1 cellular context compared by ENCODE assay signal in the genomic region with DNA sequence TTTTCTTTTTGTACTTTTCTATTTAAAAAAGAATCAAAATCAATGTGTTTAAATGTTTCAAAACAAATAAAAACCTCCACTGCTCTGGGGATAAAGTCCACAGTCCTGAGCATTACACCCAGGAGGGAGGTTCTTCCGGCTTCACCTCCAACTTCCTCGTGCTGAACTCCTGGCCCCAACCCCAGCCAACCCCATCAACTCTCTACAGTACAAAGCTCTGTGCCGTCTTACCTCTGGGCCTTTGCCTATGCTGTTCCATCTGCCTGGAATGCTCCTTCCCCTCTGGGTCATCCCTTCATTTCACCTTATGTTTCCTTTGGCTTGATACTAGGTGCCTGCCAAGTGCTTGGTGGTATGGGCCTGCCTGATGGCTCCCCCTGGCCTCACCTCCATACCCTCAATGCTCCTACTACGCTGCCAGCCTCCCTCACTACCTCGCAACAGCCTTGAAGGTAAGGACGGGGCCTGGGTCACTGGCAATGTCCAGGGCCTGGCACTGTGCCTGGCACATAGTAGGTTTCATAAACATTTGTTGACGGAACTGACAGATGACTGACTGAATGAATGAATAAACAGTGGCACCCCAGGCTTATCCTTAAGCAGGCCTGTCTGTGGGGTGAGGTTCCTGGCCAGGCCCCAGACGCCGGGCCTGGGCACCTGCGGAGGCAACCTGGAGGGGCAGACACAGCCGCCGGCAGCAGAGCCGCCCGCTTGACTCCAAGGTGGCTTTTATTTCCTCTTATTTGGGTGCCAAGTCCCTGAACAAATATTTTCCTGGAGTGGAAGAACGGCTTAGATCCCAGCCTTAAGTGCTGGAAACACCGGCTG.
A peak's percentile ranks its signal among the peaks of the same experiment; 100 is the strongest.
TF ChIP-seq lines count a peak whose summit lies in the region.

No MANE protein-coding gene starts in this region.

TF ChIP-seq in HepG2, 621 proteins besides CTCF, POLR2A, EP300 and RAD21 (continued from another document and continues in another):
- TF ChIP-seq, protein P1, sequence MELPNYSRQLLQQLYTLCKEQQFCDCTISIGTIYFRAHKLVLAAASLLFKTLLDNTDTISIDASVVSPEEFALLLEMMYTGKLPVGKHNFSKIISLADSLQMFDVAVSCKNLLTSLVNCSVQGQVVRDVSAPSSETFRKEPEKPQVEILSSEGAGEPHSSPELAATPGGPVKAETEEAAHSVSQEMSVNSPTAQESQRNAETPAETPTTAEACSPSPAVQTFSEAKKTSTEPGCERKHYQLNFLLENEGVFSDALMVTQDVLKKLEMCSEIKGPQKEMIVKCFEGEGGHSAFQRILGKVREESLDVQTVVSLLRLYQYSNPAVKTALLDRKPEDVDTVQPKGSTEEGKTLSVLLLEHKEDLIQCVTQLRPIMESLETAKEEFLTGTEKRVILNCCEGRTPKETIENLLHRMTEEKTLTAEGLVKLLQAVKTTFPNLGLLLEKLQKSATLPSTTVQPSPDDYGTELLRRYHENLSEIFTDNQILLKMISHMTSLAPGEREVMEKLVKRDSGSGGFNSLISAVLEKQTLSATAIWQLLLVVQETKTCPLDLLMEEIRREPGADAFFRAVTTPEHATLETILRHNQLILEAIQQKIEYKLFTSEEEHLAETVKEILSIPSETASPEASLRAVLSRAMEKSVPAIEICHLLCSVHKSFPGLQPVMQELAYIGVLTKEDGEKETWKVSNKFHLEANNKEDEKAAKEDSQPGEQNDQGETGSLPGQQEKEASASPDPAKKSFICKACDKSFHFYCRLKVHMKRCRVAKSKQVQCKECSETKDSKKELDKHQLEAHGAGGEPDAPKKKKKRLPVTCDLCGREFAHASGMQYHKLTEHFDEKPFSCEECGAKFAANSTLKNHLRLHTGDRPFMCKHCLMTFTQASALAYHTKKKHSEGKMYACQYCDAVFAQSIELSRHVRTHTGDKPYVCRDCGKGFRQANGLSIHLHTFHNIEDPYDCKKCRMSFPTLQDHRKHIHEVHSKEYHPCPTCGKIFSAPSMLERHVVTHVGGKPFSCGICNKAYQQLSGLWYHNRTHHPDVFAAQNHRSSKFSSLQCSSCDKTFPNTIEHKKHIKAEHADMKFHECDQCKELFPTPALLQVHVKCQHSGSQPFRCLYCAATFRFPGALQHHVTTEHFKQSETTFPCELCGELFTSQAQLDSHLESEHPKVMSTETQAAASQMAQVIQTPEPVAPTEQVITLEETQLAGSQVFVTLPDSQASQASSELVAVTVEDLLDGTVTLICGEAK (IDR thresholded peaks at IDR 0.05), result no peak
- TF ChIP-seq, protein P1 (CRISPR knock-in tag; IDR thresholded peaks at IDR 0.05), result peak; percentile 81
- no peak for TF ChIP-seq ZNF282 (IDR thresholded peaks at IDR 0.05; ENCODE audit: partially characterized antibody)
- TF ChIP-seq, protein P2, sequence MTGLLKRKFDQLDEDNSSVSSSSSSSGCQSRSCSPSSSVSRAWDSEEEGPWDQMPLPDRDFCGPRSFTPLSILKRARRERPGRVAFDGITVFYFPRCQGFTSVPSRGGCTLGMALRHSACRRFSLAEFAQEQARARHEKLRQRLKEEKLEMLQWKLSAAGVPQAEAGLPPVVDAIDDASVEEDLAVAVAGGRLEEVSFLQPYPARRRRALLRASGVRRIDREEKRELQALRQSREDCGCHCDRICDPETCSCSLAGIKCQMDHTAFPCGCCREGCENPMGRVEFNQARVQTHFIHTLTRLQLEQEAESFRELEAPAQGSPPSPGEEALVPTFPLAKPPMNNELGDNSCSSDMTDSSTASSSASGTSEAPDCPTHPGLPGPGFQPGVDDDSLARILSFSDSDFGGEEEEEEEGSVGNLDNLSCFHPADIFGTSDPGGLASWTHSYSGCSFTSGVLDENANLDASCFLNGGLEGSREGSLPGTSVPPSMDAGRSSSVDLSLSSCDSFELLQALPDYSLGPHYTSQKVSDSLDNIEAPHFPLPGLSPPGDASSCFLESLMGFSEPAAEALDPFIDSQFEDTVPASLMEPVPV (CRISPR knock-in tag; IDR thresholded peaks at IDR 0.05), result no peak
- 0 out of 2 replicates have a peak, but pooled peaks have one; percentile 54 for TF ChIP-seq ZSCAN22 (CRISPR knock-in tag; IDR thresholded peaks at IDR 0.05)
- no peak for TF ChIP-seq ZNF337 (CRISPR knock-in tag; IDR thresholded peaks at IDR 0.05; ENCODE audit: borderline replicate concordance, low read depth)
- TF ChIP-seq RBM22 (optimal IDR thresholded peaks at IDR 0.05; ENCODE audit: low read length), result no peak
- peak; percentile 69; the same call in 1 of the 2 replicates for TF ChIP-seq PHF21A (CRISPR knock-in tag; IDR thresholded peaks at IDR 0.05)
- TF ChIP-seq ZNF747 (CRISPR knock-in tag; IDR thresholded peaks at IDR 0.05; ENCODE audit: borderline replicate concordance), result peak; percentile 82; the same call in 1 of the 2 replicates
- TF ChIP-seq, protein P3, sequence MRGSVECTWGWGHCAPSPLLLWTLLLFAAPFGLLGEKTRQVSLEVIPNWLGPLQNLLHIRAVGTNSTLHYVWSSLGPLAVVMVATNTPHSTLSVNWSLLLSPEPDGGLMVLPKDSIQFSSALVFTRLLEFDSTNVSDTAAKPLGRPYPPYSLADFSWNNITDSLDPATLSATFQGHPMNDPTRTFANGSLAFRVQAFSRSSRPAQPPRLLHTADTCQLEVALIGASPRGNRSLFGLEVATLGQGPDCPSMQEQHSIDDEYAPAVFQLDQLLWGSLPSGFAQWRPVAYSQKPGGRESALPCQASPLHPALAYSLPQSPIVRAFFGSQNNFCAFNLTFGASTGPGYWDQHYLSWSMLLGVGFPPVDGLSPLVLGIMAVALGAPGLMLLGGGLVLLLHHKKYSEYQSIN (CRISPR knock-in tag; IDR thresholded peaks at IDR 0.05; ENCODE audit: borderline replicate concordance), result no peak
- no peak for TF ChIP-seq POLR2G (IDR thresholded peaks at IDR 0.05; ENCODE audit: low read depth, low read length)
- TF ChIP-seq, protein P4, sequence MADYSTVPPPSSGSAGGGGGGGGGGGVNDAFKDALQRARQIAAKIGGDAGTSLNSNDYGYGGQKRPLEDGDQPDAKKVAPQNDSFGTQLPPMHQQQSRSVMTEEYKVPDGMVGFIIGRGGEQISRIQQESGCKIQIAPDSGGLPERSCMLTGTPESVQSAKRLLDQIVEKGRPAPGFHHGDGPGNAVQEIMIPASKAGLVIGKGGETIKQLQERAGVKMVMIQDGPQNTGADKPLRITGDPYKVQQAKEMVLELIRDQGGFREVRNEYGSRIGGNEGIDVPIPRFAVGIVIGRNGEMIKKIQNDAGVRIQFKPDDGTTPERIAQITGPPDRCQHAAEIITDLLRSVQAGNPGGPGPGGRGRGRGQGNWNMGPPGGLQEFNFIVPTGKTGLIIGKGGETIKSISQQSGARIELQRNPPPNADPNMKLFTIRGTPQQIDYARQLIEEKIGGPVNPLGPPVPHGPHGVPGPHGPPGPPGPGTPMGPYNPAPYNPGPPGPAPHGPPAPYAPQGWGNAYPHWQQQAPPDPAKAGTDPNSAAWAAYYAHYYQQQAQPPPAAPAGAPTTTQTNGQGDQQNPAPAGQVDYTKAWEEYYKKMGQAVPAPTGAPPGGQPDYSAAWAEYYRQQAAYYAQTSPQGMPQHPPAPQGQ (CRISPR knock-in tag; IDR thresholded peaks at IDR 0.05; ENCODE audit: borderline replicate concordance), result 0 out of 2 replicates have a peak, but pooled peaks have one; percentile 53
- TF ChIP-seq ZNF556 (CRISPR knock-in tag; IDR thresholded peaks at IDR 0.05; ENCODE audit: borderline replicate concordance), result peak; percentile 40; the same call in 1 of the 2 replicates
- no peak for TF ChIP-seq ZNF296 (CRISPR knock-in tag; conservative IDR thresholded peaks at IDR 0.05)
- peak; percentile 78; the same call in 1 of the 2 replicates for TF ChIP-seq MYC (CRISPR knock-in tag; IDR thresholded peaks at IDR 0.05; ENCODE audit: borderline replicate concordance)
- TF ChIP-seq, protein P5, sequence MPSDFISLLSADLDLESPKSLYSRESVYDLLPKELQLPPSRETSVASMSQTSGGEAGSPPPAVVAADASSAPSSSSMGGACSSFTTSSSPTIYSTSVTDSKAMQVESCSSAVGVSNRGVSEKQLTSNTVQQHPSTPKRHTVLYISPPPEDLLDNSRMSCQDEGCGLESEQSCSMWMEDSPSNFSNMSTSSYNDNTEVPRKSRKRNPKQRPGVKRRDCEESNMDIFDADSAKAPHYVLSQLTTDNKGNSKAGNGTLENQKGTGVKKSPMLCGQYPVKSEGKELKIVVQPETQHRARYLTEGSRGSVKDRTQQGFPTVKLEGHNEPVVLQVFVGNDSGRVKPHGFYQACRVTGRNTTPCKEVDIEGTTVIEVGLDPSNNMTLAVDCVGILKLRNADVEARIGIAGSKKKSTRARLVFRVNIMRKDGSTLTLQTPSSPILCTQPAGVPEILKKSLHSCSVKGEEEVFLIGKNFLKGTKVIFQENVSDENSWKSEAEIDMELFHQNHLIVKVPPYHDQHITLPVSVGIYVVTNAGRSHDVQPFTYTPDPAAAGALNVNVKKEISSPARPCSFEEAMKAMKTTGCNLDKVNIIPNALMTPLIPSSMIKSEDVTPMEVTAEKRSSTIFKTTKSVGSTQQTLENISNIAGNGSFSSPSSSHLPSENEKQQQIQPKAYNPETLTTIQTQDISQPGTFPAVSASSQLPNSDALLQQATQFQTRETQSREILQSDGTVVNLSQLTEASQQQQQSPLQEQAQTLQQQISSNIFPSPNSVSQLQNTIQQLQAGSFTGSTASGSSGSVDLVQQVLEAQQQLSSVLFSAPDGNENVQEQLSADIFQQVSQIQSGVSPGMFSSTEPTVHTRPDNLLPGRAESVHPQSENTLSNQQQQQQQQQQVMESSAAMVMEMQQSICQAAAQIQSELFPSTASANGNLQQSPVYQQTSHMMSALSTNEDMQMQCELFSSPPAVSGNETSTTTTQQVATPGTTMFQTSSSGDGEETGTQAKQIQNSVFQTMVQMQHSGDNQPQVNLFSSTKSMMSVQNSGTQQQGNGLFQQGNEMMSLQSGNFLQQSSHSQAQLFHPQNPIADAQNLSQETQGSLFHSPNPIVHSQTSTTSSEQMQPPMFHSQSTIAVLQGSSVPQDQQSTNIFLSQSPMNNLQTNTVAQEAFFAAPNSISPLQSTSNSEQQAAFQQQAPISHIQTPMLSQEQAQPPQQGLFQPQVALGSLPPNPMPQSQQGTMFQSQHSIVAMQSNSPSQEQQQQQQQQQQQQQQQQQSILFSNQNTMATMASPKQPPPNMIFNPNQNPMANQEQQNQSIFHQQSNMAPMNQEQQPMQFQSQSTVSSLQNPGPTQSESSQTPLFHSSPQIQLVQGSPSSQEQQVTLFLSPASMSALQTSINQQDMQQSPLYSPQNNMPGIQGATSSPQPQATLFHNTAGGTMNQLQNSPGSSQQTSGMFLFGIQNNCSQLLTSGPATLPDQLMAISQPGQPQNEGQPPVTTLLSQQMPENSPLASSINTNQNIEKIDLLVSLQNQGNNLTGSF (CRISPR knock-in tag; IDR thresholded peaks at IDR 0.05), result peak; percentile 61; the same call in 1 of the 2 replicates
- TF ChIP-seq, protein P6, sequence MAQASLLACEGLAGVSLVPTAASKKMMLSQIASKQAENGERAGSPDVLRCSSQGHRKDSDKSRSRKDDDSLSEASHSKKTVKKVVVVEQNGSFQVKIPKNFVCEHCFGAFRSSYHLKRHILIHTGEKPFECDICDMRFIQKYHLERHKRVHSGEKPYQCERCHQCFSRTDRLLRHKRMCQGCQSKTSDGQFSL (CRISPR knock-in tag; IDR thresholded peaks at IDR 0.05), result no peak
- TF ChIP-seq, protein P7, sequence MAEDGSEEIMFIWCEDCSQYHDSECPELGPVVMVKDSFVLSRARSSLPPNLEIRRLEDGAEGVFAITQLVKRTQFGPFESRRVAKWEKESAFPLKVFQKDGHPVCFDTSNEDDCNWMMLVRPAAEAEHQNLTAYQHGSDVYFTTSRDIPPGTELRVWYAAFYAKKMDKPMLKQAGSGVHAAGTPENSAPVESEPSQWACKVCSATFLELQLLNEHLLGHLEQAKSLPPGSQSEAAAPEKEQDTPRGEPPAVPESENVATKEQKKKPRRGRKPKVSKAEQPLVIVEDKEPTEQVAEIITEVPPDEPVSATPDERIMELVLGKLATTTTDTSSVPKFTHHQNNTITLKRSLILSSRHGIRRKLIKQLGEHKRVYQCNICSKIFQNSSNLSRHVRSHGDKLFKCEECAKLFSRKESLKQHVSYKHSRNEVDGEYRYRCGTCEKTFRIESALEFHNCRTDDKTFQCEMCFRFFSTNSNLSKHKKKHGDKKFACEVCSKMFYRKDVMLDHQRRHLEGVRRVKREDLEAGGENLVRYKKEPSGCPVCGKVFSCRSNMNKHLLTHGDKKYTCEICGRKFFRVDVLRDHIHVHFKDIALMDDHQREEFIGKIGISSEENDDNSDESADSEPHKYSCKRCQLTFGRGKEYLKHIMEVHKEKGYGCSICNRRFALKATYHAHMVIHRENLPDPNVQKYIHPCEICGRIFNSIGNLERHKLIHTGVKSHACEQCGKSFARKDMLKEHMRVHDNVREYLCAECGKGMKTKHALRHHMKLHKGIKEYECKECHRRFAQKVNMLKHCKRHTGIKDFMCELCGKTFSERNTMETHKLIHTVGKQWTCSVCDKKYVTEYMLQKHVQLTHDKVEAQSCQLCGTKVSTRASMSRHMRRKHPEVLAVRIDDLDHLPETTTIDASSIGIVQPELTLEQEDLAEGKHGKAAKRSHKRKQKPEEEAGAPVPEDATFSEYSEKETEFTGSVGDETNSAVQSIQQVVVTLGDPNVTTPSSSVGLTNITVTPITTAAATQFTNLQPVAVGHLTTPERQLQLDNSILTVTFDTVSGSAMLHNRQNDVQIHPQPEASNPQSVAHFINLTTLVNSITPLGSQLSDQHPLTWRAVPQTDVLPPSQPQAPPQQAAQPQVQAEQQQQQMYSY (CRISPR knock-in tag; IDR thresholded peaks at IDR 0.05), result no peak
